11 cellular contexts compared by ENCODE assay signal in genomic region chr10:29471483-29471859, GRCh38.
DNase-seq lines count a peak whose midpoint lies in the region; ATAC-seq, FAIRE-seq and TF ChIP-seq lines count a peak whose summit lies in the region.
"Had no signal": no experiment of that assay in that cellular context is flagged by ENCODE, and none has a peak within 500 bp of the region (broad histone marks: within the 10 kb centered on the region; RNA-seq: fewer than 3 reads in every experiment).

No MANE protein-coding gene starts in this region.

- FAIRE-seq in urothelium cell line (lab: Jason Lieb, UNC) = peak; percentile 23

- H3K27me3 Mint-ChIP-seq in activated T-helper 1 cell treated with anti-CD3 and anti-CD28 coated beads, Interleukin-12 subunit alpha, Interleukin-12 subunit beta, Interleukin-2, Interleukin-4 antibody, amounts not matched to agents 30 ng/mL and 10 ng/mL and 1 ng/mL, durations not matched to agents 14 hours and 24 hours and 36 hours (ENCODE audit: insufficient read depth) = no peaks in the 10 kb centered on the region
- H3K27me3 Mint-ChIP-seq: CD4-positive, CD25-positive, alpha-beta regulatory T cell had no signal

- DNase-seq in cardiac muscle cell (ENCODE audit: low read depth in 1 of 2, low spot score in 1 of 2) (peak in 1 of 2 donors; percentile 80), right cardiac atrium (no peak), glomerular visceral epithelial cell (ENCODE audit: extremely low spot score) (peak; percentile 89), urothelium cell line (ENCODE audit: low spot score) (peak; percentile 59), RPMI8226 (no peak), NCI-H2081 (lab: John Stamatoyannopoulos, UW) (no peak), NCI-H2171 (lab: John Stamatoyannopoulos, UW) (no peak)
- no peak for DNase-seq in activated T-helper 1 cell treated with anti-CD3 and anti-CD28 coated beads, Interleukin-12 subunit alpha, Interleukin-12 subunit beta, Interleukin-2, Interleukin-4 antibody, amounts not matched to agents 30 ng/mL and 10 ng/mL and 1 ng/mL, durations not matched to agents 14 hours and 24 hours and 36 hours (ENCODE audit: low spot score)
- DNase-seq: activated CD4-positive, alpha-beta T cell treated with anti-CD3 and anti-CD28 coated beads, Interleukin-2, amount 50 U/mL, for 48 hours; CD4-positive, CD25-positive, alpha-beta regulatory T cell; substantia nigra had no signal

- H3K9me3 ChIP-seq in cardiac muscle cell (ENCODE audit: low read depth) (no peaks in the 10 kb centered on the region), right cardiac atrium (ENCODE audit: control insufficient read depth, low read length) (no peaks in the 10 kb centered on the region)

- 17% methylated on average over 1 of the region's 1 CpG for WGBS in right cardiac atrium

- no peaks in the 10 kb centered on the region for H3K9me3 Mint-ChIP-seq in activated T-helper 1 cell treated with anti-CD3 and anti-CD28 coated beads, Interleukin-12 subunit alpha, Interleukin-12 subunit beta, Interleukin-2, Interleukin-4 antibody, amounts not matched to agents 30 ng/mL and 10 ng/mL and 1 ng/mL, durations not matched to agents 14 hours and 24 hours and 36 hours
- H3K9me3 Mint-ChIP-seq: CD4-positive, CD25-positive, alpha-beta regulatory T cell had no signal

- H3K4me3 Mint-ChIP-seq in activated T-helper 1 cell treated with anti-CD3 and anti-CD28 coated beads, Interleukin-12 subunit alpha, Interleukin-12 subunit beta, Interleukin-2, Interleukin-4 antibody, amounts not matched to agents 30 ng/mL and 10 ng/mL and 1 ng/mL, durations not matched to agents 14 hours and 24 hours and 36 hours = no peak overlapping the region
- H3K4me3 Mint-ChIP-seq: CD4-positive, CD25-positive, alpha-beta regulatory T cell had no signal

- H3K27ac ChIP-seq in cardiac muscle cell = peak overlapping the region; percentile 67
- no peak overlapping the region for H3K27ac ChIP-seq in right cardiac atrium (ENCODE audit: low read length)

- peaks cover 89% of the 10 kb centered on the region for H3K36me3 ChIP-seq in cardiac muscle cell

- TF ChIP-seq CTCF in cardiac muscle cell (IDR thresholded peaks at IDR 0.05; ENCODE audit: low read depth, low read length) = no peak

- intact Hi-C loops in right cardiac atrium (cut with DNase I) = no loop called here
- intact Hi-C loops in activated T-helper 1 cell treated with anti-CD3 and anti-CD28 coated beads, Interleukin-12 subunit alpha, Interleukin-12 subunit beta, Interleukin-2, Interleukin-4 antibody, amounts not matched to agents 30 ng/mL and 10 ng/mL and 1 ng/mL, durations not matched to agents 14 hours and 24 hours and 36 hours (cut with micrococcal nuclease) = no loop called here

- no peaks in the 10 kb centered on the region for H3K27me3 ChIP-seq in cardiac muscle cell
- H3K27me3 ChIP-seq in right cardiac atrium (ENCODE audit: control insufficient read depth, insufficient read depth) = no peaks in the 10 kb centered on the region

- H3K36me3 Mint-ChIP-seq in activated T-helper 1 cell treated with anti-CD3 and anti-CD28 coated beads, Interleukin-12 subunit alpha, Interleukin-12 subunit beta, Interleukin-2, Interleukin-4 antibody, amounts not matched to agents 30 ng/mL and 10 ng/mL and 1 ng/mL, durations not matched to agents 14 hours and 24 hours and 36 hours (ENCODE audit: low read depth) = peaks cover 7% of the 10 kb centered on the region

- no peak for ATAC-seq in right cardiac atrium

- H3K4me1 ChIP-seq in cardiac muscle cell (ENCODE audit: low read depth) = no peaks in the 10 kb centered on the region
- no peaks in the 10 kb centered on the region for H3K4me1 ChIP-seq in right cardiac atrium (ENCODE audit: control insufficient read depth, insufficient read depth, low read length)

- peaks cover 7% of the 10 kb centered on the region for H3K4me1 Mint-ChIP-seq in activated T-helper 1 cell treated with anti-CD3 and anti-CD28 coated beads, Interleukin-12 subunit alpha, Interleukin-12 subunit beta, Interleukin-2, Interleukin-4 antibody, amounts not matched to agents 30 ng/mL and 10 ng/mL and 1 ng/mL, durations not matched to agents 14 hours and 24 hours and 36 hours (ENCODE audit: low read depth)
- H3K4me1 Mint-ChIP-seq: CD4-positive, CD25-positive, alpha-beta regulatory T cell had no signal

- peak overlapping the region; percentile 5 for H3K27ac Mint-ChIP-seq in activated T-helper 1 cell treated with anti-CD3 and anti-CD28 coated beads, Interleukin-12 subunit alpha, Interleukin-12 subunit beta, Interleukin-2, Interleukin-4 antibody, amounts not matched to agents 30 ng/mL and 10 ng/mL and 1 ng/mL, durations not matched to agents 14 hours and 24 hours and 36 hours
- H3K27ac Mint-ChIP-seq: CD4-positive, CD25-positive, alpha-beta regulatory T cell had no signal

- H3K4me3 ChIP-seq in cardiac muscle cell = no peak overlapping the region
- no peak overlapping the region for H3K4me3 ChIP-seq in right cardiac atrium (ENCODE audit: low read length)

Comparison
In these comparisons a context has a peak if more than half of its experiments do, and no peak if none do; other contexts are left out.
1. DNase-seq: peak in glomerular visceral epithelial cell (single experiment) and urothelium cell line (single experiment); none in right cardiac atrium (0 of 3), activated T-helper 1 cell treated with anti-CD3 and anti-CD28 coated beads, Interleukin-12 subunit alpha, Interleukin-12 subunit beta, Interleukin-2, Interleukin-4 antibody, amounts not matched to agents 30 ng/mL and 10 ng/mL and 1 ng/mL, durations not matched to agents 14 hours and 24 hours and 36 hours (single experiment), RPMI8226 (single experiment), NCI-H2081 (0 of 2) and NCI-H2171 (single experiment).